10 cellular contexts compared by ENCODE assay signal in genomic region chr4:70925899-70926635, GRCh38. TPM values are rescaled to one million over a fixed set of nuclear protein-coding genes. Genes with fewer than 3 reads are reported as not detected.
DNase-seq lines count a peak whose midpoint lies in the region; ATAC-seq and TF ChIP-seq lines count a peak whose summit lies in the region.
"Had no signal": no experiment of that assay in that cellular context is flagged by ENCODE, and none has a peak within 500 bp of the region (broad histone marks: within the 10 kb centered on the region; RNA-seq: fewer than 3 reads in every experiment).

No MANE protein-coding gene starts in this region.

- peaks cover 25% of the 10 kb centered on the region for H3K4me1 Mint-ChIP-seq in activated CD4-positive, alpha-beta memory T cell treated with anti-CD3 and anti-CD28 coated beads, Interleukin-2, amount 10 ng/mL, durations not matched to agents 7 days and 5 days

- POLR2A ChIA-PET in activated CD4-positive, alpha-beta memory T cell treated with anti-CD3 and anti-CD28 coated beads, Interleukin-2, amount 10 ng/mL, durations not matched to agents 7 days and 5 days (lab: Charles Lee): interaction anchor here (1.5 kb wide), 1 partner anchor 24 kb away, joined by 3 read pairs; the partner anchor contains the start of gene MOB1B
- POLR2A ChIA-PET in A673 (lab: Charles Lee; ENCODE audit: low non-redundant PET): no interaction called here

- DNase-seq in left kidney (ENCODE audit: low read depth, low spot score) (peak; percentile 67), T-helper 9 cell (no peak), A673 (ENCODE audit: low spot score) (no peak), GM19238 (ENCODE audit: insufficient read length, low spot score) (no peak)
- no peak for DNase-seq in activated CD4-positive, alpha-beta memory T cell treated with anti-CD3 and anti-CD28 coated beads, Interleukin-2, amount 10 ng/mL, durations not matched to agents 7 days and 5 days
- DNase-seq: NCI-H526 treated with DMSO at 0.1 percent for 48 hours had no signal

- no peaks in the 10 kb centered on the region for H3K36me3 ChIP-seq in A673 (ENCODE audit: insufficient read depth, low read length, poor library complexity, severe bottlenecking)
- H3K36me3 ChIP-seq: thoracic aorta had no signal

- H3K4me1 ChIP-seq in A673 (ENCODE audit: insufficient read depth, low read length, poor library complexity, severe bottlenecking): no peaks in the 10 kb centered on the region

- no peak overlapping the region for H3K4me3 ChIP-seq in A673 (ENCODE audit: low read depth, low read length, poor library complexity, severe bottlenecking)
- H3K4me3 ChIP-seq: thoracic aorta had no signal

- H3K27ac ChIP-seq in A673 (ENCODE audit: low read depth, low read length, poor library complexity, severe bottlenecking): no peak overlapping the region
- H3K27ac ChIP-seq: thoracic aorta had no signal

- no TSS peak for BruUV-seq in A673 (replicated peaks; lab: Mats Ljungman, UMichigan)

- no peaks in the 10 kb centered on the region for H3K27me3 ChIP-seq in A673 (replicated peaks; ENCODE audit: insufficient read depth, low read depth, low read length, poor library complexity)

- H3K36me3 Mint-ChIP-seq in activated CD4-positive, alpha-beta memory T cell treated with anti-CD3 and anti-CD28 coated beads, Interleukin-2, amount 10 ng/mL, durations not matched to agents 7 days and 5 days (ENCODE audit: low read depth): peaks cover 8% of the 10 kb centered on the region

- no peak overlapping the region for H3K27ac Mint-ChIP-seq in activated CD4-positive, alpha-beta memory T cell treated with anti-CD3 and anti-CD28 coated beads, Interleukin-2, amount 10 ng/mL, durations not matched to agents 7 days and 5 days

- no peaks in the 10 kb centered on the region for H3K9me3 Mint-ChIP-seq in activated CD4-positive, alpha-beta memory T cell treated with anti-CD3 and anti-CD28 coated beads, Interleukin-2, amount 10 ng/mL, durations not matched to agents 7 days and 5 days

- intact Hi-C loops in A673 (cut with micrococcal nuclease; ENCODE audit: unreplicated experiment): no loop called here

- TF ChIP-seq CTCF in A673 (conservative IDR thresholded peaks at IDR 0.05; ENCODE audit: low read depth, low read length): no peak

- ATAC-seq in GM18519 (IDR thresholded peaks at IDR 0.05; ENCODE audit: low FRiP score, unreplicated experiment): peak; percentile 88
- peak; percentile 88 for ATAC-seq in GM21529 (IDR thresholded peaks at IDR 0.05; ENCODE audit: unreplicated experiment)
- ATAC-seq in HG03439 (IDR thresholded peaks at IDR 0.05; ENCODE audit: unreplicated experiment): peak; percentile 73

- H3K9me3 ChIP-seq in A673 (ENCODE audit: low read depth, low read length, poor library complexity, severe bottlenecking): no peaks in the 10 kb centered on the region
- H3K9me3 ChIP-seq: thoracic aorta had no signal

- CTCF ChIA-PET in activated CD4-positive, alpha-beta memory T cell treated with anti-CD3 and anti-CD28 coated beads, Interleukin-2, amount 10 ng/mL, durations not matched to agents 7 days and 5 days (lab: Charles Lee): interaction anchor here (0.6 to 1.6 kb wide), 3 partner anchors 84 to 247 kb away, joined by 3 to 5 read pairs (median 3); no protein-coding TSS in a partner anchor
- CTCF ChIA-PET in A673 (lab: Charles Lee): no interaction called here

- no peak overlapping the region for H3K4me3 Mint-ChIP-seq in activated CD4-positive, alpha-beta memory T cell treated with anti-CD3 and anti-CD28 coated beads, Interleukin-2, amount 10 ng/mL, durations not matched to agents 7 days and 5 days

- H3K27me3 Mint-ChIP-seq in activated CD4-positive, alpha-beta memory T cell treated with anti-CD3 and anti-CD28 coated beads, Interleukin-2, amount 10 ng/mL, durations not matched to agents 7 days and 5 days: no peaks in the 10 kb centered on the region

RNA-seq across cellular contexts. Expression of gene MOB1B, which starts 23.9 kb away (rescaled TPM):
- total RNA-seq in activated CD4-positive, alpha-beta memory T cell treated with anti-CD3 and anti-CD28 coated beads, Interleukin-2, amount 10 ng/mL, durations not matched to agents 7 days and 5 days: 10 to 100 TPM; 15.3 to 15.9 TPM
- 17.5 and 21.0 TPM in 2 replicates for total RNA-seq in A673 (2021)
